1 cellular context compared by ENCODE assay signal in genomic region chrX:16725067-16725466, GRCh38.
TF ChIP-seq lines count a peak whose summit lies in the region.

No MANE protein-coding gene starts in this region.

TF ChIP-seq in A549, 52 proteins besides CTCF, POLR2A, EP300 and RAD21 (continued from another document):
- TF ChIP-seq, protein P1, sequence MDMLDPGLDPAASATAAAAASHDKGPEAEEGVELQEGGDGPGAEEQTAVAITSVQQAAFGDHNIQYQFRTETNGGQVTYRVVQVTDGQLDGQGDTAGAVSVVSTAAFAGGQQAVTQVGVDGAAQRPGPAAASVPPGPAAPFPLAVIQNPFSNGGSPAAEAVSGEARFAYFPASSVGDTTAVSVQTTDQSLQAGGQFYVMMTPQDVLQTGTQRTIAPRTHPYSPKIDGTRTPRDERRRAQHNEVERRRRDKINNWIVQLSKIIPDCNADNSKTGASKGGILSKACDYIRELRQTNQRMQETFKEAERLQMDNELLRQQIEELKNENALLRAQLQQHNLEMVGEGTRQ (IDR thresholded peaks at IDR 0.05), result no peak
- TF ChIP-seq EHF (CRISPR knock-in tag; IDR thresholded peaks at IDR 0.05), result no peak
- TF ChIP-seq NFE2L2 (conservative IDR thresholded peaks at IDR 0.05; ENCODE audit: low read length), result no peak
- no peak for TF ChIP-seq HEYL (CRISPR knock-in tag; IDR thresholded peaks at IDR 0.05)
- TF ChIP-seq CBX8 (IDR thresholded peaks at IDR 0.05), result no peak
- TF ChIP-seq CHD2 (IDR thresholded peaks at IDR 0.05; ENCODE audit: low read length, partially characterized antibody), result no peak
- TF ChIP-seq, protein P2, sequence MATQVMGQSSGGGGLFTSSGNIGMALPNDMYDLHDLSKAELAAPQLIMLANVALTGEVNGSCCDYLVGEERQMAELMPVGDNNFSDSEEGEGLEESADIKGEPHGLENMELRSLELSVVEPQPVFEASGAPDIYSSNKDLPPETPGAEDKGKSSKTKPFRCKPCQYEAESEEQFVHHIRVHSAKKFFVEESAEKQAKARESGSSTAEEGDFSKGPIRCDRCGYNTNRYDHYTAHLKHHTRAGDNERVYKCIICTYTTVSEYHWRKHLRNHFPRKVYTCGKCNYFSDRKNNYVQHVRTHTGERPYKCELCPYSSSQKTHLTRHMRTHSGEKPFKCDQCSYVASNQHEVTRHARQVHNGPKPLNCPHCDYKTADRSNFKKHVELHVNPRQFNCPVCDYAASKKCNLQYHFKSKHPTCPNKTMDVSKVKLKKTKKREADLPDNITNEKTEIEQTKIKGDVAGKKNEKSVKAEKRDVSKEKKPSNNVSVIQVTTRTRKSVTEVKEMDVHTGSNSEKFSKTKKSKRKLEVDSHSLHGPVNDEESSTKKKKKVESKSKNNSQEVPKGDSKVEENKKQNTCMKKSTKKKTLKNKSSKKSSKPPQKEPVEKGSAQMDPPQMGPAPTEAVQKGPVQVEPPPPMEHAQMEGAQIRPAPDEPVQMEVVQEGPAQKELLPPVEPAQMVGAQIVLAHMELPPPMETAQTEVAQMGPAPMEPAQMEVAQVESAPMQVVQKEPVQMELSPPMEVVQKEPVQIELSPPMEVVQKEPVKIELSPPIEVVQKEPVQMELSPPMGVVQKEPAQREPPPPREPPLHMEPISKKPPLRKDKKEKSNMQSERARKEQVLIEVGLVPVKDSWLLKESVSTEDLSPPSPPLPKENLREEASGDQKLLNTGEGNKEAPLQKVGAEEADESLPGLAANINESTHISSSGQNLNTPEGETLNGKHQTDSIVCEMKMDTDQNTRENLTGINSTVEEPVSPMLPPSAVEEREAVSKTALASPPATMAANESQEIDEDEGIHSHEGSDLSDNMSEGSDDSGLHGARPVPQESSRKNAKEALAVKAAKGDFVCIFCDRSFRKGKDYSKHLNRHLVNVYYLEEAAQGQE (IDR thresholded peaks at IDR 0.05), result no peak
- TF ChIP-seq GATA3 (IDR thresholded peaks at IDR 0.05; ENCODE audit: borderline replicate concordance), result no peak
- TF ChIP-seq ESRRA (IDR thresholded peaks at IDR 0.05; ENCODE audit: borderline replicate concordance, low read length), result no peak
- TF ChIP-seq CBX2 (IDR thresholded peaks at IDR 0.05; ENCODE audit: borderline replicate concordance, low read depth), result no peak
